9 cellular contexts compared by ENCODE assay signal in genomic region chr22:20243545-20244249, GRCh38. TPM values are rescaled to one million over a fixed set of nuclear protein-coding genes. Genes with fewer than 3 reads are reported as not detected.
DNase-seq lines count a peak whose midpoint lies in the region; ATAC-seq, FAIRE-seq and TF ChIP-seq lines count a peak whose summit lies in the region.
"Had no signal": no experiment of that assay in that cellular context is flagged by ENCODE, and none has a peak within 500 bp of the region (broad histone marks: within the 10 kb centered on the region; RNA-seq: fewer than 3 reads in every experiment).

No MANE protein-coding gene starts in this region.

- H3K27ac ChIP-seq in Karpas-422 (ENCODE audit: low read length), result peak overlapping the region; percentile 69
- H3K27ac ChIP-seq: pancreas had no signal

- H3K4me1 Mint-ChIP-seq in activated naive CD4-positive, alpha-beta T cell treated with anti-CD3 and anti-CD28 coated beads, Interleukin-2, amount 10 ng/mL, durations not matched to agents 7 days and 5 days, result peaks cover 50% of the 10 kb centered on the region
- H3K4me1 Mint-ChIP-seq in glutamatergic neuron (ENCODE audit: low read depth, unreplicated experiment), result peaks cover 30% of the 10 kb centered on the region

- no peak for FAIRE-seq in RCC 7860 (lab: Jason Lieb, UNC)
- FAIRE-seq: pancreas had no signal

- H3K4me3 ChIP-seq in Karpas-422 (ENCODE audit: low read length), result peak overlapping the region; percentile 32; the same call in 1 of the 2 replicates
- H3K4me3 ChIP-seq: pancreas had no signal

- H4K20me1 ChIP-seq in Karpas-422 (ENCODE audit: insufficient read depth, low read depth, low read length), result no peaks in the 10 kb centered on the region

- ATAC-seq in sciatic nerve (peak; percentile 67), GM19452 (IDR thresholded peaks at IDR 0.05; ENCODE audit: unreplicated experiment) (no peak), HG03432 (IDR thresholded peaks at IDR 0.05; ENCODE audit: unreplicated experiment) (no peak)

- intact Hi-C loops in sciatic nerve (cut with DNase I), result no loop called here

- H3K27ac Mint-ChIP-seq in activated naive CD4-positive, alpha-beta T cell treated with anti-CD3 and anti-CD28 coated beads, Interleukin-2, amount 10 ng/mL, durations not matched to agents 7 days and 5 days, result peak overlapping the region; percentile 89
- peak overlapping the region; percentile 38 for H3K27ac Mint-ChIP-seq in glutamatergic neuron (ENCODE audit: unreplicated experiment)

- no peaks in the 10 kb centered on the region for H3K9me3 ChIP-seq in Karpas-422 (ENCODE audit: low read length)
- H3K9me3 ChIP-seq: pancreas had no signal

- CTCF ChIA-PET in activated naive CD4-positive, alpha-beta T cell treated with anti-CD3 and anti-CD28 coated beads, Interleukin-2, amount 10 ng/mL, durations not matched to agents 7 days and 5 days (lab: Charles Lee), result interaction anchor here (0.8 to 0.9 kb wide), 2 partner anchors 12 to 15 kb away, joined by 3 read pairs; no protein-coding TSS in a partner anchor

- TF ChIP-seq CTCF in glutamatergic neuron (IDR thresholded peaks at IDR 0.05; ENCODE audit: partially characterized antibody, unreplicated experiment), result no peak

- DNase-seq in COLO829 (ENCODE audit: low spot score) (peak; percentile 88), Karpas-422 (peak; percentile 83), RCC 7860 (ENCODE audit: low spot score) (peak; percentile 53), glutamatergic neuron (no peak), sciatic nerve (ENCODE audit: low spot score) (no peak)
- DNase-seq in activated naive CD4-positive, alpha-beta T cell treated with anti-CD3 and anti-CD28 coated beads, Interleukin-2, amount 10 ng/mL, durations not matched to agents 7 days and 5 days, result peak; percentile 86
- DNase-seq: pancreas had no signal

- H3K9ac ChIP-seq in Karpas-422 (ENCODE audit: low read length), result peak overlapping the region; percentile 26; the same call in 1 of the 2 replicates

- no peaks in the 10 kb centered on the region for H3K9me2 ChIP-seq in Karpas-422 (replicated peaks; ENCODE audit: insufficient read depth, low read length)

- H3K36me3 ChIP-seq in Karpas-422 (ENCODE audit: insufficient read depth, low read length), result no peaks in the 10 kb centered on the region
- H3K36me3 ChIP-seq: pancreas had no signal

- H3K9me3 Mint-ChIP-seq in activated naive CD4-positive, alpha-beta T cell treated with anti-CD3 and anti-CD28 coated beads, Interleukin-2, amount 10 ng/mL, durations not matched to agents 7 days and 5 days, result no peaks in the 10 kb centered on the region
- H3K9me3 Mint-ChIP-seq in glutamatergic neuron (ENCODE audit: unreplicated experiment), result peaks cover 7% of the 10 kb centered on the region

- peaks cover 52% of the 10 kb centered on the region for H3K4me1 ChIP-seq in Karpas-422 (ENCODE audit: low read length)

- H3K36me3 Mint-ChIP-seq in activated naive CD4-positive, alpha-beta T cell treated with anti-CD3 and anti-CD28 coated beads, Interleukin-2, amount 10 ng/mL, durations not matched to agents 7 days and 5 days, result peaks cover 2% of the 10 kb centered on the region
- no peaks in the 10 kb centered on the region for H3K36me3 Mint-ChIP-seq in glutamatergic neuron (ENCODE audit: unreplicated experiment)

- H3K27me3 ChIP-seq in Karpas-422 (ENCODE audit: low read length), result no peaks in the 10 kb centered on the region; the same call in 1 of the 2 replicates
- H3K27me3 ChIP-seq: pancreas had no signal

- H3K27me3 Mint-ChIP-seq in activated naive CD4-positive, alpha-beta T cell treated with anti-CD3 and anti-CD28 coated beads, Interleukin-2, amount 10 ng/mL, durations not matched to agents 7 days and 5 days, result no peaks in the 10 kb centered on the region
- H3K27me3 Mint-ChIP-seq in glutamatergic neuron (ENCODE audit: unreplicated experiment), result peaks cover 10% of the 10 kb centered on the region

- H3K4me2 ChIP-seq in Karpas-422 (ENCODE audit: low read depth, low read length, poor library complexity, severe bottlenecking), result peak overlapping the region; percentile 60

- peak overlapping the region; percentile 57 for H3K4me3 Mint-ChIP-seq in activated naive CD4-positive, alpha-beta T cell treated with anti-CD3 and anti-CD28 coated beads, Interleukin-2, amount 10 ng/mL, durations not matched to agents 7 days and 5 days
- H3K4me3 Mint-ChIP-seq in glutamatergic neuron (ENCODE audit: unreplicated experiment), result peak overlapping the region; percentile 25

- no peaks in the 10 kb centered on the region for H3K79me2 ChIP-seq in Karpas-422 (ENCODE audit: low read length)

- H2AFZ ChIP-seq in Karpas-422 (ENCODE audit: low read length), result no peak overlapping the region

RNA-seq across cellular contexts. Expression of gene RTN4R, which starts 24.4 kb away (rescaled TPM):
- 0.29 and 0.30 TPM in 2 replicates for total RNA-seq in Karpas-422 (2014; rRNA removed; shearing (Covaris generic); ENCODE audit: low replicate concordance)
- total RNA-seq in glutamatergic neuron (ENCODE audit: unreplicated experiment) (38.3 TPM), sciatic nerve (4.4 TPM)

Comparison
In these comparisons a context has a peak if more than half of its experiments do, and no peak if none do; other contexts are left out.
1. DNase-seq: peak in COLO829 (single experiment), Karpas-422 (single experiment), RCC 7860 (single experiment) and activated naive CD4-positive, alpha-beta T cell treated with anti-CD3 and anti-CD28 coated beads, Interleukin-2, amount 10 ng/mL, durations not matched to agents 7 days and 5 days (single experiment); none in glutamatergic neuron (single experiment) and sciatic nerve (single experiment).